In genomic region chr14:97458302-97459137, GRCh38 we compare ENCODE assay signal across 8 cellular contexts.
DNase-seq lines count a peak whose midpoint lies in the region; ATAC-seq and TF ChIP-seq lines count a peak whose summit lies in the region.

No MANE protein-coding gene starts in this region.

- no peak for ATAC-seq in GM18519 (IDR thresholded peaks at IDR 0.05; ENCODE audit: low FRiP score, unreplicated experiment)
- ATAC-seq in GM21515 (IDR thresholded peaks at IDR 0.05; ENCODE audit: unreplicated experiment), result no peak

- no peak for TF ChIP-seq EP300 in ovary (IDR thresholded peaks at IDR 0.05)

- TF ChIP-seq CTCF in ovary (IDR thresholded peaks at IDR 0.05), result no peak

- peak overlapping the region; percentile 80 for H3K18ac ChIP-seq in neuronal stem cell (ENCODE audit: low read length)

- H3K9me3 ChIP-seq in neuronal stem cell (replicated peaks in 1 of 2; ENCODE audit: control insufficient read depth in 2 of 2, insufficient read depth in 1 of 2, low read depth in 1 of 2, low read length in 2 of 2) (peaks cover 0 to 4% of the 10 kb centered on the region in 2 donors), ovary (no peaks in the 10 kb centered on the region)

- peaks cover 0 to 11% (median 3%) of the 10 kb centered on the region in 3 experiments for H3K27me3 ChIP-seq in neuronal stem cell (ENCODE audit: control insufficient read depth in 3 of 3, insufficient read depth in 3 of 3, low read depth in 1 of 3, low read length in 3 of 3)
- no peaks in the 10 kb centered on the region for H3K27me3 ChIP-seq in ovary

- no peak overlapping the region for H3K9ac ChIP-seq in neuronal stem cell (ENCODE audit: low read depth, low read length, poor library complexity)

- H3K79me1 ChIP-seq in neuronal stem cell (ENCODE audit: low read depth, low read length), result no peaks in the 10 kb centered on the region

- H2BK15ac ChIP-seq in neuronal stem cell (ENCODE audit: low read length), result peak overlapping the region; percentile 43

- DNase-seq in ELF-1 (ENCODE audit: low read depth, low spot score) (peak; percentile 89), neuronal stem cell (ENCODE audit: low spot score) (no peak), superior temporal gyrus (ENCODE audit: extremely low spot score) (peak; percentile 29), ovary (no peak)
- peak; percentile 62 to 78 for DNase-seq in activated CD4-positive, alpha-beta T cell treated with anti-CD3 and anti-CD28 coated beads, Interleukin-2, amount 50 U/mL, for 24 hours (ENCODE audit: low read depth in 1 of 2, low spot score in 1 of 2)
- peak; percentile 71 for DNase-seq in effector CD4-positive, alpha-beta T cell

- H2BK120ac ChIP-seq in neuronal stem cell (ENCODE audit: low read depth, low read length), result peak overlapping the region; percentile 37

- H3K23ac ChIP-seq in neuronal stem cell (ENCODE audit: low read depth, low read length, poor library complexity), result no peak overlapping the region

- peak overlapping the region; percentile 61 for H3K4me2 ChIP-seq in neuronal stem cell (ENCODE audit: insufficient read depth, low read length, poor library complexity, severe bottlenecking)

- H3K36me3 ChIP-seq in neuronal stem cell (replicated peaks in 1 of 2; ENCODE audit: control insufficient read depth in 2 of 2, insufficient read depth in 2 of 2, low read length in 2 of 2), result peaks cover 0 to 2% of the 10 kb centered on the region in 2 donors
- H3K36me3 ChIP-seq in ovary, result no peaks in the 10 kb centered on the region

- H3K4ac ChIP-seq in neuronal stem cell (ENCODE audit: low read length), result no peak overlapping the region

- H3K4me3 ChIP-seq in neuronal stem cell (ENCODE audit: low read length in 2 of 2), result peak overlapping the region; percentile 27 to 48
- no peak overlapping the region for H3K4me3 ChIP-seq in ovary

- H2AK5ac ChIP-seq in neuronal stem cell (ENCODE audit: low read depth, low read length), result no peak overlapping the region

- H3K27ac ChIP-seq in neuronal stem cell (replicated peaks; ENCODE audit: low read length) (no peak overlapping the region), ovary (no peak overlapping the region)

- no peak overlapping the region for H4K91ac ChIP-seq in neuronal stem cell (ENCODE audit: low read depth, low read length, poor library complexity)

- no CpG with 5 or more reads among the region's 38 CpGs for WGBS in neuronal stem cell (ENCODE audit: extremely low coverage in 2 of 2, insufficient read length in 2 of 2, insufficient replicate concordance in 1 of 2), 2 donors
- 3 to 13% (median 7%) methylated on average over 38 of the region's 38 CpGs for WGBS in ovary, 3 donors

- no peak overlapping the region for H3K14ac ChIP-seq in neuronal stem cell (ENCODE audit: low read length)

- intact Hi-C loops in ovary (cut with DNase I), result no loop called here

- peak overlapping the region; percentile 82 for H2AFZ ChIP-seq in neuronal stem cell (ENCODE audit: low read length)

- no peak overlapping the region for H4K8ac ChIP-seq in neuronal stem cell (ENCODE audit: low read depth, low read length)

- H2BK12ac ChIP-seq in neuronal stem cell (ENCODE audit: low read length), result no peak overlapping the region

- H2BK5ac ChIP-seq in neuronal stem cell (ENCODE audit: low read length), result no peak overlapping the region

- no peak for TF ChIP-seq POLR2A in ovary (IDR thresholded peaks at IDR 0.05)

- H3K4me1 ChIP-seq in neuronal stem cell (ENCODE audit: control insufficient read depth in 2 of 2, insufficient read depth in 1 of 2, low read depth in 1 of 2, low read length in 2 of 2) (peaks cover 0 to 3% of the 10 kb centered on the region in 2 donors), ovary (ENCODE audit: insufficient read depth) (peaks cover 1% of the 10 kb centered on the region)

Comparison
In these comparisons a context has a peak if more than half of its experiments do, and no peak if none do; other contexts are left out.
1. DNase-seq: peak in ELF-1 (single experiment), activated CD4-positive, alpha-beta T cell treated with anti-CD3 and anti-CD28 coated beads, Interleukin-2, amount 50 U/mL, for 24 hours (2 of 2), effector CD4-positive, alpha-beta T cell (single experiment) and superior temporal gyrus (single experiment); none in neuronal stem cell (single experiment) and ovary (0 of 5).